Comparison of ENCODE assay signal across 1 cellular context in the genomic region with DNA sequence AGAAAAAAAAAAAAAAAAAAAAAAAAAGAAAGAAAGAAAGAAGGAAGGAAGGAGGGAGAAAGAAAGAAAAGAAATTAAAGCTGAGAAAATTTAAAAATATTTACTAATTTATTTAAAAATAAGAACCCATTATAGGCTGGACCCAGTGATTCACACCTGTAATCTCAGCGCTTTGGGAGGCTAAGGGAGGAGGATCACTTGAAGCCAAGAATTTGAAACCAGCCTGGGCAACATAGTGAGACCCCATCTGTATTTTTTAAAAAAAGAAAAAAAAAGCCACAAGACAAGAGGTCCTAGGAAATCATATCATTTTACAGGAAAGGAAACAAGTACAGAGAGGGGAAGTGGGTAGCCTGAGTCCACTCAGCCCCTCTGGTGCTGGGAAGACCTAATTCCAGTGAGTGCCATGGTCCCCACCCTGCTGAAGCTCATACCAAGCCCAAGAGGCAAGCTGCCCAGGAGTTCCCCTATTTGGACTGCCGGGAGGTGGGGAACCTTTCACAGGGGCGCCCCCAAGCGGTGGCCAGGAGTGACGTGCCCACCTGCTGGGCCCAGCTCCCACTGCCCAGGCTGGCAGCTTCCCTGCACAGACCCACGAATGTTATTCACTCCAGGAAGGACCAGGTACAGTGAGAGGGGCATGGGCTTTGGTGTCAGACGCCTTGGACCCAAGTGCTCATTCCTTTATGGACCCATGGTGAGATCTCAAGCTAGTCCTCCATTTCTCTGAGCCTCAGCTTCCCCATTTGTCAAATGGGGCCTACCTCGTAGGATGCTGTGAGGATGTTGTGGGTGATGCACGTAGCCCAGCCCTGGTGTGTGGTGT.
TF ChIP-seq lines count a peak whose summit lies in the region.

No MANE protein-coding gene starts in this region.

TF ChIP-seq in GM23338, 12 proteins besides CTCF, POLR2A, EP300 and RAD21 (continued from another document):
- TF ChIP-seq, protein P1, sequence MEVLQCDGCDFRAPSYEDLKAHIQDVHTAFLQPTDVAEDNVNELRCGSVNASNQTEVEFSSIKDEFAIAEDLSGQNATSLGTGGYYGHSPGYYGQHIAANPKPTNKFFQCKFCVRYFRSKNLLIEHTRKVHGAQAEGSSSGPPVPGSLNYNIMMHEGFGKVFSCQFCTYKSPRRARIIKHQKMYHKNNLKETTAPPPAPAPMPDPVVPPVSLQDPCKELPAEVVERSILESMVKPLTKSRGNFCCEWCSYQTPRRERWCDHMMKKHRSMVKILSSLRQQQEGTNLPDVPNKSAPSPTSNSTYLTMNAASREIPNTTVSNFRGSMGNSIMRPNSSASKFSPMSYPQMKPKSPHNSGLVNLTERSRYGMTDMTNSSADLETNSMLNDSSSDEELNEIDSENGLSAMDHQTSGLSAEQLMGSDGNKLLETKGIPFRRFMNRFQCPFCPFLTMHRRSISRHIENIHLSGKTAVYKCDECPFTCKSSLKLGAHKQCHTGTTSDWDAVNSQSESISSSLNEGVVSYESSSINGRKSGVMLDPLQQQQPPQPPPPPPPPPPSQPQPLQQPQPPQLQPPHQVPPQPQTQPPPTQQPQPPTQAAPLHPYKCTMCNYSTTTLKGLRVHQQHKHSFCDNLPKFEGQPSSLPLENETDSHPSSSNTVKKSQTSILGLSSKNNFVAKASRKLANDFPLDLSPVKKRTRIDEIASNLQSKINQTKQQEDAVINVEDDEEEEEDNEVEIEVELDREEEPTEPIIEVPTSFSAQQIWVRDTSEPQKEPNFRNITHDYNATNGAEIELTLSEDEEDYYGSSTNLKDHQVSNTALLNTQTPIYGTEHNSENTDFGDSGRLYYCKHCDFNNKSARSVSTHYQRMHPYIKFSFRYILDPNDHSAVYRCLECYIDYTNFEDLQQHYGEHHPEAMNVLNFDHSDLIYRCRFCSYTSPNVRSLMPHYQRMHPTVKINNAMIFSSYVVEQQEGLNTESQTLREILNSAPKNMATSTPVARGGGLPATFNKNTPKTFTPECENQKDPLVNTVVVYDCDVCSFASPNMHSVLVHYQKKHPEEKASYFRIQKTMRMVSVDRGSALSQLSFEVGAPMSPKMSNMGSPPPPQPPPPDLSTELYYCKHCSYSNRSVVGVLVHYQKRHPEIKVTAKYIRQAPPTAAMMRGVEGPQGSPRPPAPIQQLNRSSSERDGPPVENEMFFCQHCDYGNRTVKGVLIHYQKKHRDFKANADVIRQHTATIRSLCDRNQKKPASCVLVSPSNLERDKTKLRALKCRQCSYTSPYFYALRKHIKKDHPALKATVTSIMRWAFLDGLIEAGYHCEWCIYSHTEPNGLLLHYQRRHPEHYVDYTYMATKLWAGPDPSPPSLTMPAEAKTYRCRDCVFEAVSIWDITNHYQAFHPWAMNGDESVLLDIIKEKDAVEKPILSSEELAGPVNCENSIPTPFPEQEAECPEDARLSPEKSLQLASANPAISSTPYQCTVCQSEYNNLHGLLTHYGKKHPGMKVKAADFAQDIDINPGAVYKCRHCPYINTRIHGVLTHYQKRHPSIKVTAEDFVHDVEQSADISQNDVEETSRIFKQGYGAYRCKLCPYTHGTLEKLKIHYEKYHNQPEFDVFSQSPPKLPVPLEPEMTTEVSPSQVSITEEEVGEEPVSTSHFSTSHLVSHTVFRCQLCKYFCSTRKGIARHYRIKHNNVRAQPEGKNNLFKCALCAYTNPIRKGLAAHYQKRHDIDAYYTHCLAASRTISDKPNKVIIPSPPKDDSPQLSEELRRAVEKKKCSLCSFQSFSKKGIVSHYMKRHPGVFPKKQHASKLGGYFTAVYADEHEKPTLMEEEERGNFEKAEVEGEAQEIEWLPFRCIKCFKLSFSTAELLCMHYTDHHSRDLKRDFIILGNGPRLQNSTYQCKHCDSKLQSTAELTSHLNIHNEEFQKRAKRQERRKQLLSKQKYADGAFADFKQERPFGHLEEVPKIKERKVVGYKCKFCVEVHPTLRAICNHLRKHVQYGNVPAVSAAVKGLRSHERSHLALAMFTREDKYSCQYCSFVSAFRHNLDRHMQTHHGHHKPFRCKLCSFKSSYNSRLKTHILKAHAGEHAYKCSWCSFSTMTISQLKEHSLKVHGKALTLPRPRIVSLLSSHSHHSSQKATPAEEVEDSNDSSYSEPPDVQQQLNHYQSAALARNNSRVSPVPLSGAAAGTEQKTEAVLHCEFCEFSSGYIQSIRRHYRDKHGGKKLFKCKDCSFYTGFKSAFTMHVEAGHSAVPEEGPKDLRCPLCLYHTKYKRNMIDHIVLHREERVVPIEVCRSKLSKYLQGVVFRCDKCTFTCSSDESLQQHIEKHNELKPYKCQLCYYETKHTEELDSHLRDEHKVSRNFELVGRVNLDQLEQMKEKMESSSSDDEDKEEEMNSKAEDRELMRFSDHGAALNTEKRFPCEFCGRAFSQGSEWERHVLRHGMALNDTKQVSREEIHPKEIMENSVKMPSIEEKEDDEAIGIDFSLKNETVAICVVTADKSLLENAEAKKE (CRISPR knock-in tag; IDR thresholded peaks at IDR 0.05): no peak
- TF ChIP-seq ETS1 (IDR thresholded peaks at IDR 0.05): no peak
- TF ChIP-seq ZNF331 (CRISPR knock-in tag; IDR thresholded peaks at IDR 0.05; ENCODE audit: low read depth): no peak
- TF ChIP-seq CREB1 (CRISPR knock-in tag; IDR thresholded peaks at IDR 0.05; ENCODE audit: low read depth): no peak
- no peak for TF ChIP-seq JUNB (IDR thresholded peaks at IDR 0.05; ENCODE audit: unreplicated experiment)
- TF ChIP-seq EZH2phosphoT487 (IDR thresholded peaks at IDR 0.05; ENCODE audit: unreplicated experiment): no peak
- no peak for TF ChIP-seq NANOG (IDR thresholded peaks at IDR 0.05; ENCODE audit: borderline replicate concordance)
